1 cellular context compared by ENCODE assay signal in the genomic region with DNA sequence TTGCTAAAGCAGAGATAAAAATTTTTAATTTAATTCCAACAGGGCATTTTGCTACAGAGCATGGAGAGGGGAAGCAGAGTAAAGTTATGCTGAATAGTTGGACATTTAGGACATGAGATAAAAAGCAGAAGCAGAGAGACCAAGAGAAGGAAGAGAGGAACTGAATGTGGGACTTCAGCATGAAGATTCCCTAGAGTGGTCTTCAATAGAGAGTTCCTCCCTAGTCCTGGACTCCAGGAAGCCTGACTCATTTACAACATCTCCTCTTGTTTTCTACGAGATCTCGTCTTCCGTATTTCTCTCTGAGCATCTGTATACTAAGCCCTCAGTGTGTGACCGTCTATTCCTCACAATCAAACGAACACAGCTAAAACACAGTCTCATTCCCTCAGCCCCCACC.
A peak's percentile ranks its signal among the peaks of the same experiment; 100 is the strongest.
TF ChIP-seq lines count a peak whose summit lies in the region.

No MANE protein-coding gene starts in this region.

TF ChIP-seq in K562, 482 proteins besides CTCF, POLR2A, EP300 and RAD21 (continued from another document):
- TF ChIP-seq SNIP1 (IDR thresholded peaks at IDR 0.05; ENCODE audit: low read depth) (no peak), SAFB (IDR thresholded peaks at IDR 0.05; ENCODE audit: borderline replicate concordance, low read depth, low read length) (no peak), SPI1 (IDR thresholded peaks at IDR 0.05; ENCODE audit: borderline replicate concordance, low read depth, low read length) (peak; percentile 42; the same call in 1 of the 2 replicates), ELF2 (CRISPR knock-in tag; IDR thresholded peaks at IDR 0.05) (no peak)
- TF ChIP-seq, protein P1, sequence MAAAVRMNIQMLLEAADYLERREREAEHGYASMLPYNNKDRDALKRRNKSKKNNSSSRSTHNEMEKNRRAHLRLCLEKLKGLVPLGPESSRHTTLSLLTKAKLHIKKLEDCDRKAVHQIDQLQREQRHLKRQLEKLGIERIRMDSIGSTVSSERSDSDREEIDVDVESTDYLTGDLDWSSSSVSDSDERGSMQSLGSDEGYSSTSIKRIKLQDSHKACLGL (CRISPR knock-in tag; IDR thresholded peaks at IDR 0.05; ENCODE audit: borderline replicate concordance, poor library complexity, severe bottlenecking), result no peak
